Comparison of ENCODE assay signal across 17 cellular contexts in genomic region chr13:76012091-76012721, GRCh38.
A peak's percentile ranks its signal among the peaks of the same experiment; 100 is the strongest.
DNase-seq lines count a peak whose midpoint lies in the region; ATAC-seq and TF ChIP-seq lines count a peak whose summit lies in the region.
"Had no signal": no experiment of that assay in that cellular context is flagged by ENCODE, and none has a peak within 500 bp of the region (broad histone marks: within the 10 kb centered on the region; RNA-seq: fewer than 3 reads in every experiment).

No MANE protein-coding gene starts in this region.

- TF ChIP-seq EP300 in suprapubic skin (IDR thresholded peaks at IDR 0.05) = no peak

- DNase-seq in HCEC 1CT = peak; percentile 57
- peak; percentile 79 for DNase-seq in amniotic epithelial cell (ENCODE audit: low read depth)
- DNase-seq in iris pigment epithelial cell (ENCODE audit: low read depth) = peak; percentile 64
- no peak for DNase-seq in tibial artery
- DNase-seq in SHP77 treated with DMSO at 0.1 percent for 48 hours (lab: John Stamatoyannopoulos, UW) = no peak
- DNase-seq in suprapubic skin (ENCODE audit: low spot score in 2 of 2) = no peak
- no peak for DNase-seq in Right ventricle myocardium inferior (ENCODE audit: missing footprints)
- DNase-seq: activated CD4-positive, alpha-beta T cell treated with anti-CD3 and anti-CD28 coated beads, Interleukin-2, amount 50 U/mL, for 1 hour; activated T-cell treated with anti-CD3 and anti-CD28 coated beads, Interleukin-2, amount 50 U/mL, for 72 hours; adrenal gland; foreskin melanocyte; NCI-H1417; NCI-H510A treated with DMSO at 0.1 percent for 48 hours; Peyer's patch; psoas muscle; stimulated activated CD4-positive, alpha-beta T cell treated with anti-CD3 and anti-CD28 coated beads, Interleukin-2, amount 100 ng/mL, for 24 hours; uterus had no signal

- TF ChIP-seq CTCF in tibial artery (IDR thresholded peaks at IDR 0.05) = no peak
- no peak for TF ChIP-seq CTCF in suprapubic skin (IDR thresholded peaks at IDR 0.05)

- ATAC-seq in Right ventricle myocardium inferior = no peak
- ATAC-seq: activated T-cell treated with anti-CD3 and anti-CD28 coated beads, Interleukin-2, amount 50 U/mL, for 72 hours; psoas muscle had no signal

- H3K9me3 ChIP-seq in tibial artery = no peaks in the 10 kb centered on the region
- H3K9me3 ChIP-seq in suprapubic skin = no peaks in the 10 kb centered on the region
- H3K9me3 ChIP-seq: adrenal gland, Peyer's patch, psoas muscle, uterus had no signal

- H3K36me3 ChIP-seq in tibial artery (no peaks in the 10 kb centered on the region), suprapubic skin (no peaks in the 10 kb centered on the region)
- H3K36me3 ChIP-seq: adrenal gland, Peyer's patch, uterus had no signal

- no peak for TF ChIP-seq POLR2A in suprapubic skin (IDR thresholded peaks at IDR 0.05)

- H3K27me3 ChIP-seq in tibial artery (no peaks in the 10 kb centered on the region), suprapubic skin (no peaks in the 10 kb centered on the region)
- H3K27me3 ChIP-seq: adrenal gland, Peyer's patch, uterus had no signal

- H3K4me1 ChIP-seq in tibial artery = peaks cover 0 to 64% (median 8%) of the 10 kb centered on the region in 4 donors
- peaks cover 4% of the 10 kb centered on the region for H3K4me1 ChIP-seq in suprapubic skin
- H3K4me1 ChIP-seq: adrenal gland, Peyer's patch, psoas muscle, uterus had no signal

- intact Hi-C loops in tibial artery (cut with DNase I; ENCODE audit: low total_unique reads) (no loop called here), Right ventricle myocardium inferior (cut with DNase I) (no loop called here)

- no peak overlapping the region for H3K4me3 ChIP-seq in tibial artery
- H3K4me3 ChIP-seq in suprapubic skin = no peak overlapping the region
- H3K4me3 ChIP-seq: adrenal gland, Peyer's patch, psoas muscle, uterus had no signal

- peak overlapping the region; percentile 41 to 44 for H3K27ac ChIP-seq in tibial artery
- no peak overlapping the region for H3K27ac ChIP-seq in suprapubic skin
- H3K27ac ChIP-seq: adrenal gland, Peyer's patch, psoas muscle, uterus had no signal

- 64% methylated on average over 2 of the region's 2 CpGs for WGBS in suprapubic skin

Comparison
In these comparisons a context has a peak if more than half of its experiments do, and no peak if none do; other contexts are left out.
1. DNase-seq: peak in HCEC 1CT (single experiment), amniotic epithelial cell (single experiment) and iris pigment epithelial cell (single experiment); none in tibial artery (0 of 2), SHP77 treated with DMSO at 0.1 percent for 48 hours (single experiment), suprapubic skin (0 of 2) and Right ventricle myocardium inferior (single experiment).